In the genomic region with DNA sequence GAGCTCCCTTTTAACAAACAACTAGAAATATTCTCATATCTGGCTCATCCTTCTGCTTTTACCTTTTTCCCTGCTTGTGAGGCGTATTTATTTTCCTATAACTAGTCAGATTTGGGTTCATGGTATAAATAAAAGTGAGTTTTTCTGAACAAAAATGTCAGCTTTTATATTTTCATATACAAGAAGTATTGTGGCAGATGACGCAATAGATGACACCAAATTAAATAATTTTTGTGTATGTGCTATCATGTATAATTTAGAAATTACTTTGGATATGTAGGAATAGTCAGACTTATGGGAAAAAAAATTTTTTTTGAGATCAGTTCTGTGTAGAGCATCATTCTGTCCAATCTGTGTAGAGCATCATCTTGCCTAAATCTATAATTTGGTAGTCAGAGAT, we compare ENCODE assay signal across 2 cellular contexts.
TF ChIP-seq lines count a peak whose summit lies in the region.

No MANE protein-coding gene starts in this region.

TF ChIP-seq in IMR-90, 13 proteins besides CTCF, POLR2A, EP300 and RAD21:
- no peak for TF ChIP-seq FOS (IDR thresholded peaks at IDR 0.05; ENCODE audit: low read depth, low read length)
- TF ChIP-seq MAZ (IDR thresholded peaks at IDR 0.05; ENCODE audit: borderline replicate concordance, low read depth, low read length), result no peak
- peak; percentile 72 for TF ChIP-seq CEBPB (IDR thresholded peaks at IDR 0.05; ENCODE audit: low read depth, low read length)
- TF ChIP-seq NFE2L2 (IDR thresholded peaks at IDR 0.05; ENCODE audit: low read depth, low read length), result no peak
TF ChIP-seq in IMR-90: peak in this region for 1.

TF ChIP-seq in endothelial cell of umbilical vein, 7 proteins besides CTCF, POLR2A, EP300 and RAD21:
- TF ChIP-seq POLR2AphosphoS5 (IDR thresholded peaks at IDR 0.05; ENCODE audit: insufficient read depth, low read depth, low read length) (no peak), GATA2 (IDR thresholded peaks at IDR 0.05; ENCODE audit: insufficient read depth, insufficient read length, low read depth, low read length) (no peak), FOS (IDR thresholded peaks at IDR 0.05; ENCODE audit: borderline replicate concordance, insufficient read depth, low read length) (no peak), EZH2 (IDR thresholded peaks at IDR 0.05; ENCODE audit: borderline replicate concordance, low read depth, low read length, severe bottlenecking) (no peak), MYC (IDR thresholded peaks at IDR 0.05; ENCODE audit: low read depth, low read length) (no peak), JUN (IDR thresholded peaks at IDR 0.05; ENCODE audit: borderline replicate concordance, insufficient read depth, insufficient read length, low read depth) (no peak)
- TF ChIP-seq, protein P1, sequence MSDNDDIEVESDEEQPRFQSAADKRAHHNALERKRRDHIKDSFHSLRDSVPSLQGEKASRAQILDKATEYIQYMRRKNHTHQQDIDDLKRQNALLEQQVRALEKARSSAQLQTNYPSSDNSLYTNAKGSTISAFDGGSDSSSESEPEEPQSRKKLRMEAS (IDR thresholded peaks at IDR 0.05; ENCODE audit: insufficient read depth, insufficient read length), result no peak
TF ChIP-seq in endothelial cell of umbilical vein: peak in this region for 0.
